Comparison of ENCODE assay signal across 32 cellular contexts in the genomic region with DNA sequence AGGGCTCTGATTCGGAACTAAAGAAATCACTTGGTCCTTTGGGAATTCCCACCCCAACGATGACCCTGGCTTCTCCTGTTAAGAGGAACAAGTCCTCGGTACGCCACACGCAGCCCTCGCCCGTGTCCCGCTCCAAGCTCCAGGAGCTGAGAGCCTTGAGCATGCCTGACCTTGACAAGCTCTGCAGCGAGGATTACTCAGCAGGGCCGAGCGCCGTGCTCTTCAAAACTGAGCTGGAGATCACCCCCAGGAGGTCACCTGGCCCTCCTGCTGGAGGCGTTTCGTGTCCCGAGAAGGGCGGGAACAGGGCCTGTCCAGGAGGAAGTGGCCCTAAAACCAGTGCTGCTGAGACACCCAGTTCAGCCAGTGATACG.
"Had no signal": no experiment of that assay in that cellular context is flagged by ENCODE, and none has a peak within 500 bp of the region (broad histone marks: within the 10 kb centered on the region; RNA-seq: fewer than 3 reads in every experiment).

No MANE protein-coding gene starts in this region.

- DNase-seq: activated CD4-positive, alpha-beta T cell treated with anti-CD3 and anti-CD28 coated beads for 48 hours; activated CD4-positive, alpha-beta T cell treated with anti-CD3 and anti-CD28 coated beads, Interleukin-2, amount 50 U/mL, for 48 hours; activated gamma-delta T cell; activated naive CD4-positive, alpha-beta T cell treated with anti-CD3 and anti-CD28 coated beads, Interleukin-2, amount 10 ng/mL, durations not matched to agents 7 days and 5 days; activated naive CD8-positive, alpha-beta T cell treated with anti-CD3 and anti-CD28 coated beads, Interleukin-2, amount 10 ng/mL, durations not matched to agents 7 days and 5 days; activated T-cell treated with anti-CD3 and anti-CD28 coated beads for 4 hours; amniotic stem cell; brain microvascular endothelial cell; effector memory CD8-positive, alpha-beta T cell; foreskin fibroblast; heart left ventricle; kidney glomerular epithelial cell; left lung; lower lobe of right lung; mesenchymal stem cell; mucosa of descending colon; stimulated activated CD4-positive, alpha-beta T cell treated with anti-CD3 and anti-CD28 coated beads, Interleukin-12 subunit alpha, Interleukin-12 subunit beta, amount 100 ng/mL, for 4 hours; stimulated activated CD4-positive, alpha-beta T cell treated with anti-CD3 and anti-CD28 coated beads, Interleukin-4, amount 100 ng/mL, for 1 hour; stimulated activated naive CD8-positive, alpha-beta T cell treated with anti-CD3 and anti-CD28 coated beads, Interleukin-15, Interleukin-2, amounts not matched to agents 100 U/mL and 50 U/mL, for 24 hours; SW 1271; T-helper 9 cell; trophoblast cell had no signal

- H3K9me3 ChIP-seq: heart left ventricle, left lung, lower lobe of right lung, mucosa of descending colon, thoracic aorta had no signal

- H3K4me3 Mint-ChIP-seq: activated naive CD4-positive, alpha-beta T cell treated with anti-CD3 and anti-CD28 coated beads, Interleukin-2, amount 10 ng/mL, durations not matched to agents 7 days and 5 days; activated naive CD8-positive, alpha-beta T cell treated with anti-CD3 and anti-CD28 coated beads, Interleukin-2, amount 10 ng/mL, durations not matched to agents 7 days and 5 days; activated T-helper 1 cell treated with anti-CD3 and anti-CD28 coated beads, Interleukin-12 subunit alpha, Interleukin-12 subunit beta, Interleukin-2, Interleukin-4 antibody, amounts not matched to agents 30 ng/mL and 10 ng/mL and 1 ng/mL, durations not matched to agents 14 hours and 24 hours and 36 hours; effector memory CD8-positive, alpha-beta T cell; natural killer cell treated with Interleukin-12 subunit alpha and Interleukin-12 subunit beta and Interleukin-15 and Interleukin-18, amount 100 ng/mL, for 72 hours; T-helper 1 cell treated with Interleukin-12 subunit alpha and Interleukin-12 subunit beta and Interleukin-4 antibody, amounts not matched to agents 30 μg/mL and 1 μg/mL, for 36 hours had no signal

- H3K27me3 ChIP-seq: brain microvascular endothelial cell, heart left ventricle, left lung had no signal

- H3K4me1 Mint-ChIP-seq: activated naive CD4-positive, alpha-beta T cell treated with anti-CD3 and anti-CD28 coated beads, Interleukin-2, amount 10 ng/mL, durations not matched to agents 7 days and 5 days had no signal

- H3K27ac Mint-ChIP-seq: activated naive CD4-positive, alpha-beta T cell treated with anti-CD3 and anti-CD28 coated beads, Interleukin-2, amount 10 ng/mL, durations not matched to agents 7 days and 5 days; activated naive CD8-positive, alpha-beta T cell treated with anti-CD3 and anti-CD28 coated beads, Interleukin-2, amount 10 ng/mL, durations not matched to agents 7 days and 5 days; activated T-helper 1 cell treated with anti-CD3 and anti-CD28 coated beads, Interleukin-12 subunit alpha, Interleukin-12 subunit beta, Interleukin-2, Interleukin-4 antibody, amounts not matched to agents 30 ng/mL and 10 ng/mL and 1 ng/mL, durations not matched to agents 14 hours and 24 hours and 36 hours; effector memory CD8-positive, alpha-beta T cell; natural killer cell treated with Interleukin-12 subunit alpha and Interleukin-12 subunit beta and Interleukin-15 and Interleukin-18, amount 100 ng/mL, for 72 hours; progenitor cell of endocrine pancreas; T-helper 1 cell treated with Interleukin-12 subunit alpha and Interleukin-12 subunit beta and Interleukin-4 antibody, amounts not matched to agents 30 μg/mL and 1 μg/mL, for 36 hours had no signal

- ATAC-seq: activated CD4-positive, CD25-positive, alpha-beta regulatory T cell treated with anti-CD3 and anti-CD28 coated beads, Interleukin-2, amount 50 U/mL, for 24 hours; effector memory CD8-positive, alpha-beta T cell; heart left ventricle; left lung; lower lobe of right lung; mucosa of descending colon; natural killer cell treated with Interleukin-12 subunit alpha and Interleukin-12 subunit beta and Interleukin-15 and Interleukin-18, amount 100 ng/mL, for 72 hours; sciatic nerve; stimulated activated naive CD8-positive, alpha-beta T cell treated with anti-CD3 and anti-CD28 coated beads, Interleukin-15, Interleukin-2, amounts not matched to agents 100 U/mL and 50 U/mL, for 24 hours had no signal

- H3K27ac ChIP-seq: brain microvascular endothelial cell, coronary artery, heart left ventricle, left lung, lower lobe of right lung, skin epidermis, thoracic aorta, VCaP had no signal

- H3K36me3 ChIP-seq: brain microvascular endothelial cell, thoracic aorta had no signal

- H3K36me3 Mint-ChIP-seq: activated naive CD4-positive, alpha-beta T cell treated with anti-CD3 and anti-CD28 coated beads, Interleukin-2, amount 10 ng/mL, durations not matched to agents 7 days and 5 days; activated naive CD8-positive, alpha-beta T cell treated with anti-CD3 and anti-CD28 coated beads, Interleukin-2, amount 10 ng/mL, durations not matched to agents 7 days and 5 days; natural killer cell treated with Interleukin-12 subunit alpha and Interleukin-12 subunit beta and Interleukin-15 and Interleukin-18, amount 100 ng/mL, for 72 hours had no signal

- H3K9me3 Mint-ChIP-seq: activated naive CD4-positive, alpha-beta T cell treated with anti-CD3 and anti-CD28 coated beads, Interleukin-2, amount 10 ng/mL, durations not matched to agents 7 days and 5 days; activated naive CD8-positive, alpha-beta T cell treated with anti-CD3 and anti-CD28 coated beads, Interleukin-2, amount 10 ng/mL, durations not matched to agents 7 days and 5 days; activated T-helper 1 cell treated with anti-CD3 and anti-CD28 coated beads, Interleukin-12 subunit alpha, Interleukin-12 subunit beta, Interleukin-2, Interleukin-4 antibody, amounts not matched to agents 30 ng/mL and 10 ng/mL and 1 ng/mL, durations not matched to agents 14 hours and 24 hours and 36 hours; effector memory CD8-positive, alpha-beta T cell; natural killer cell treated with Interleukin-12 subunit alpha and Interleukin-12 subunit beta and Interleukin-15 and Interleukin-18, amount 100 ng/mL, for 72 hours; T-helper 1 cell treated with Interleukin-12 subunit alpha and Interleukin-12 subunit beta and Interleukin-4 antibody, amounts not matched to agents 30 μg/mL and 1 μg/mL, for 36 hours had no signal

- H3K4me3 ChIP-seq: coronary artery, heart left ventricle, left lung, lower lobe of right lung, mucosa of descending colon, skin epidermis, thoracic aorta had no signal

- H3K27me3 Mint-ChIP-seq: activated naive CD4-positive, alpha-beta T cell treated with anti-CD3 and anti-CD28 coated beads, Interleukin-2, amount 10 ng/mL, durations not matched to agents 7 days and 5 days; activated naive CD8-positive, alpha-beta T cell treated with anti-CD3 and anti-CD28 coated beads, Interleukin-2, amount 10 ng/mL, durations not matched to agents 7 days and 5 days; effector memory CD8-positive, alpha-beta T cell; natural killer cell treated with Interleukin-12 subunit alpha and Interleukin-12 subunit beta and Interleukin-15 and Interleukin-18, amount 100 ng/mL, for 72 hours; progenitor cell of endocrine pancreas had no signal
